In genomic region chr17:29617125-29617480, GRCh38 we compare ENCODE assay signal across 8 cellular contexts. TPM values are rescaled to one million over a fixed set of nuclear protein-coding genes. Genes with fewer than 3 reads are reported as not detected.
A peak's percentile ranks its signal among the peaks of the same experiment; 100 is the strongest.
DNase-seq lines count a peak whose midpoint lies in the region; ATAC-seq and TF ChIP-seq lines count a peak whose summit lies in the region.

No MANE protein-coding gene starts in this region.

- H3K36me3 ChIP-seq in SK-N-MC (ENCODE audit: insufficient read depth, low read length), result no peaks in the 10 kb centered on the region; the same call in 1 of the 2 replicates
- H3K36me3 ChIP-seq in tibial nerve, result peaks cover 0 to 7% (median 0%) of the 10 kb centered on the region in 3 donors

- TF ChIP-seq CTCF in tibial nerve (IDR thresholded peaks at IDR 0.05), result peak; percentile 43 to 69 (median 64)

- intact Hi-C loops in Right ventricle myocardium inferior (cut with DNase I) (loop anchor here (5.0 to 10.0 kb wide), 2 partner anchors 35 to 318 kb away; partner anchors contain the start of gene SSH2), posterior cingulate gyrus (cut with DNase I) (no loop called here)

- TF ChIP-seq POLR2A in tibial nerve (IDR thresholded peaks at IDR 0.05), result peak in 1 of 2 donors; percentile 45

- peak overlapping the region; percentile 84 for H3K27ac Mint-ChIP-seq in activated naive CD4-positive, alpha-beta T cell treated with anti-CD3 and anti-CD28 coated beads, Interleukin-2, amount 10 ng/mL, durations not matched to agents 7 days and 5 days

- peaks cover 0 to 78% (median 57%) of the 10 kb centered on the region in 4 donors for H3K4me1 ChIP-seq in tibial nerve

- DNase-seq in 8988T (peak; percentile 93), HuH-7 (ENCODE audit: low spot score) (peak; percentile 99), SK-N-MC (ENCODE audit: low read depth, low spot score) (peak; percentile 47), Right ventricle myocardium inferior (ENCODE audit: missing footprints) (peak; percentile 89), posterior cingulate gyrus (peak; percentile 77 to 98 (median 87)), tibial nerve (ENCODE audit: low spot score in 2 of 2) (peak in 1 of 2 donors; percentile 69)
- DNase-seq in activated naive CD4-positive, alpha-beta T cell treated with anti-CD3 and anti-CD28 coated beads, Interleukin-2, amount 10 ng/mL, durations not matched to agents 7 days and 5 days, result peak; percentile 95

- no peaks in the 10 kb centered on the region for H3K36me3 Mint-ChIP-seq in activated naive CD4-positive, alpha-beta T cell treated with anti-CD3 and anti-CD28 coated beads, Interleukin-2, amount 10 ng/mL, durations not matched to agents 7 days and 5 days

- H3K9me3 ChIP-seq in SK-N-MC (ENCODE audit: low read depth, low read length), result no peaks in the 10 kb centered on the region
- H3K9me3 ChIP-seq in tibial nerve, result no peaks in the 10 kb centered on the region

- CTCF ChIA-PET in activated naive CD4-positive, alpha-beta T cell treated with anti-CD3 and anti-CD28 coated beads, Interleukin-2, amount 10 ng/mL, durations not matched to agents 7 days and 5 days (lab: Charles Lee), result interaction anchor here (0.7 to 6.5 kb wide), 32 partner anchors 8 to 476 kb away, joined by 3 to 47 read pairs (median 6); partner anchors contain the start of genes ABHD15, ANKRD13B, GIT1 and SSH2

- 2 to 4% methylated on average over 8 to 16 of the region's 16 CpGs for WGBS in tibial nerve, 2 donors

- ATAC-seq in GM18867 (IDR thresholded peaks at IDR 0.05; ENCODE audit: unreplicated experiment) (peak; percentile 56), Right ventricle myocardium inferior (no peak)

- H3K27me3 Mint-ChIP-seq in activated naive CD4-positive, alpha-beta T cell treated with anti-CD3 and anti-CD28 coated beads, Interleukin-2, amount 10 ng/mL, durations not matched to agents 7 days and 5 days, result peaks cover 59% of the 10 kb centered on the region

- no peak overlapping the region for H3K9ac ChIP-seq in SK-N-MC (ENCODE audit: insufficient read length)

- H3K27ac ChIP-seq in SK-N-MC (no peak overlapping the region), tibial nerve (peak overlapping the region in 3 of 4 donors; percentile 69 to 88 (median 78))

- peak overlapping the region; percentile 26 for H3K4me3 ChIP-seq in SK-N-MC
- peak overlapping the region; percentile 11 to 53 (median 36) for H3K4me3 ChIP-seq in tibial nerve

- TF ChIP-seq EP300 in tibial nerve (IDR thresholded peaks at IDR 0.05), result peak in 1 of 2 donors; percentile 44

- peak overlapping the region; percentile 81 for H3K4me3 Mint-ChIP-seq in activated naive CD4-positive, alpha-beta T cell treated with anti-CD3 and anti-CD28 coated beads, Interleukin-2, amount 10 ng/mL, durations not matched to agents 7 days and 5 days

- H3K27me3 ChIP-seq in tibial nerve, result peaks cover 0 to 5% of the 10 kb centered on the region in 2 donors

- H3K4me1 Mint-ChIP-seq in activated naive CD4-positive, alpha-beta T cell treated with anti-CD3 and anti-CD28 coated beads, Interleukin-2, amount 10 ng/mL, durations not matched to agents 7 days and 5 days, result peaks cover 62% of the 10 kb centered on the region

- H3K9me3 Mint-ChIP-seq in activated naive CD4-positive, alpha-beta T cell treated with anti-CD3 and anti-CD28 coated beads, Interleukin-2, amount 10 ng/mL, durations not matched to agents 7 days and 5 days, result no peaks in the 10 kb centered on the region

RNA-seq across cellular contexts. Expression of gene CORO6, which starts 5.6 kb away (rescaled TPM):
- total RNA-seq in Right ventricle myocardium inferior, result 93.2 TPM
- total RNA-seq in tibial nerve, result 100 to 1,000 TPM in 2 of 4 donors, 10 to 100 TPM in 2; 34.5 to 139 (median 83.1) TPM

RNA-seq across cellular contexts. Expression of gene ANKRD13B, which starts 24.2 kb away (rescaled TPM):
- total RNA-seq in Right ventricle myocardium inferior, result 9.2 TPM
- total RNA-seq in tibial nerve, result 10 to 100 TPM; 19.0 to 50.1 (median 26.4) TPM

RNA-seq across cellular contexts. Expression of gene GIT1, which starts 27.7 kb away (rescaled TPM):
- total RNA-seq in Right ventricle myocardium inferior, result 33.0 TPM
- 100 to 1,000 TPM in 1 of 4 donors, 10 to 100 TPM in 3; 51.3 to 100 (median 89.7) TPM for total RNA-seq in tibial nerve

RNA-seq across cellular contexts. Expression of gene TP53I13, which starts 48.6 kb away (rescaled TPM):
- total RNA-seq in Right ventricle myocardium inferior (38.8 TPM), tibial nerve (100 to 1,000 TPM; 119 to 188 (median 152) TPM)

RNA-seq across cellular contexts. Expression of gene ABHD15, which starts 50.3 kb away (rescaled TPM):
- total RNA-seq in Right ventricle myocardium inferior (7.1 TPM), tibial nerve (10 to 100 TPM; 25.7 to 32.7 (median 30.3) TPM)
